ENCODE assay signal across 2 cellular contexts in genomic region chr6:46794068-46794467, GRCh38.
TF ChIP-seq lines count a peak whose summit lies in the region.

No MANE protein-coding gene starts in this region.

TF ChIP-seq in GM23338, 12 proteins besides CTCF, POLR2A, EP300 and RAD21 (continued from another document):
- TF ChIP-seq POLR2AphosphoS5 (IDR thresholded peaks at IDR 0.05; ENCODE audit: low read depth) (no peak), ZNF331 (CRISPR knock-in tag; IDR thresholded peaks at IDR 0.05; ENCODE audit: low read depth) (no peak), ETS1 (IDR thresholded peaks at IDR 0.05) (no peak), EZH2phosphoT487 (IDR thresholded peaks at IDR 0.05; ENCODE audit: unreplicated experiment) (no peak), NANOG (IDR thresholded peaks at IDR 0.05; ENCODE audit: borderline replicate concordance) (no peak), REST (IDR thresholded peaks at IDR 0.05; ENCODE audit: unreplicated experiment) (no peak), JUNB (IDR thresholded peaks at IDR 0.05; ENCODE audit: unreplicated experiment) (no peak), EZH2 (IDR thresholded peaks at IDR 0.05; ENCODE audit: low read depth, unreplicated experiment) (no peak), CREB1 (CRISPR knock-in tag; IDR thresholded peaks at IDR 0.05; ENCODE audit: low read depth) (no peak), ZNF114 (CRISPR knock-in tag; IDR thresholded peaks at IDR 0.05) (no peak), ZNF462 (CRISPR knock-in tag; IDR thresholded peaks at IDR 0.05) (no peak)
TF ChIP-seq in GM23338: peak in this region for 0.

TF ChIP-seq in SK-N-SH, 30 proteins besides CTCF, POLR2A, EP300 and RAD21:
- no peak for TF ChIP-seq NRF1 (IDR thresholded peaks at IDR 0.05; ENCODE audit: low read depth, low read length)
- TF ChIP-seq EZH2phosphoT487 (IDR thresholded peaks at IDR 0.05; ENCODE audit: borderline replicate concordance, low read depth) = no peak
- TF ChIP-seq PBX3 (IDR thresholded peaks at IDR 0.05) = no peak
- TF ChIP-seq FOXM1 (IDR thresholded peaks at IDR 0.05; ENCODE audit: low read depth) = no peak
- no peak for TF ChIP-seq CHD2 (IDR thresholded peaks at IDR 0.05; ENCODE audit: low read length, partially characterized antibody)
- no peak for TF ChIP-seq ZBTB33 (IDR thresholded peaks at IDR 0.05; ENCODE audit: borderline replicate concordance, low read depth)
- TF ChIP-seq SMC3 (IDR thresholded peaks at IDR 0.05; ENCODE audit: low read depth, low read length) = no peak
- no peak for TF ChIP-seq MAX (IDR thresholded peaks at IDR 0.05; ENCODE audit: low read depth)
- no peak for TF ChIP-seq JUND (IDR thresholded peaks at IDR 0.05)
- no peak for TF ChIP-seq RCOR1 (IDR thresholded peaks at IDR 0.05; ENCODE audit: low read length)
- no peak for TF ChIP-seq GABPA (IDR thresholded peaks at IDR 0.05; ENCODE audit: low read depth)
- no peak for TF ChIP-seq IRF3 (IDR thresholded peaks at IDR 0.05; ENCODE audit: low read depth, low read length)
